ENCODE assay signal across 8 cellular contexts in the genomic region with DNA sequence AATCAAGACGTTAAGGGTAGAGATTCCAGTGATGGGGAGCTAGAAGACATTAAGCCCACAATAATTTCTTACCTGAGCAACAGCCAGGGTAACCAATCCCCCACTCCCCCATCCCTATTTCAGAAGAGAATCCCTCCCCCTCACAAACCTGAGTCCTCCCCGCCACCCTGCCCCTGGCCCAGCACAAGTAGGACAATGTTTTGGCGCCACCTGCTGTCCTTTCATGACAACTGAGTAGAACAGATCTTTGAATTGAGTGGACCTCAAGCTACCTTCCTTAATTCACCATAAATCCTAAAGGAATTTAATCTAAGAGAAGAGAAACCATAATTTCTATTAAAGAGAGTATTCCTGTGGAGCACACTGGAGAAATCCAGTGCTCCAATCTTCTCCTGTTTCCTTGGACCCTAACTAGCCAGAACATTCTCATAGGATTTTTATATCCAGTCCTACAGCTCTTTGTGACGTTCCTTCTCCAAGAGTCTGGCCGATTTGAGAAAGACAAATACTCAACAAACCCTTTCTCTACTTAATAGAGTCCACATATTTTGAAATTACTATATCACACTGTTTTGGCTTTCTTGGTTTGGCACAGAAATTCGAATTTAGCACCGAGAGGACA. TPM values are rescaled to one million over a fixed set of nuclear protein-coding genes. Genes with fewer than 3 reads are reported as not detected.
DNase-seq lines count a peak whose midpoint lies in the region; ATAC-seq and TF ChIP-seq lines count a peak whose summit lies in the region.

No MANE protein-coding gene starts in this region.

- TF ChIP-seq CTCF in LNCaP clone FGC (IDR thresholded peaks at IDR 0.05; ENCODE audit: control insufficient read depth, extremely low read depth, insufficient read depth) (peak; percentile 77), MCF 10A (IDR thresholded peaks at IDR 0.05; ENCODE audit: unreplicated experiment) (peak; percentile 74)

- no peaks in the 10 kb centered on the region for H3K27me3 Mint-ChIP-seq in MCF 10A (ENCODE audit: insufficient read depth, unreplicated experiment)

- CTCF ChIA-PET in MCF 10A (lab: Yijun Ruan, JAX), result interaction anchor here (0.6 to 9.6 kb wide), 48 partner anchors 9 to 337 kb away, joined by 3 to 112 read pairs (median 6); partner anchors contain the start of genes CFAP65, IHH and NHEJ1

- POLR2A ChIA-PET in MCF 10A (lab: Yijun Ruan, JAX), result interaction anchor here (0.7 to 1.5 kb wide), 4 partner anchors 36 to 124 kb away, joined by 3 to 6 read pairs (median 4); no protein-coding TSS in a partner anchor

- H3K27ac Mint-ChIP-seq in MCF 10A (ENCODE audit: low read depth, unreplicated experiment), result no peak overlapping the region

- peak; percentile 52 for DNase-seq in EL
- DNase-seq in LNCaP clone FGC (ENCODE audit: low read depth), result no peak
- peak; percentile 42 for DNase-seq in UCSD-AML1 (lab: John Stamatoyannopoulos, UW; ENCODE audit: unreplicated experiment)
- DNase-seq in MCF 10A (ENCODE audit: unreplicated experiment), result peak; percentile 75
- DNase-seq in iris pigment epithelial cell (ENCODE audit: low read depth), result peak; percentile 57
- DNase-seq in stimulated activated CD4-positive, alpha-beta T cell treated with anti-CD3 and anti-CD28 coated beads, Interleukin-2, amount 100 ng/mL, for 4 hours (ENCODE audit: low read depth), result peak; percentile 47

- peaks cover 15% of the 10 kb centered on the region for H3K4me1 Mint-ChIP-seq in MCF 10A (ENCODE audit: insufficient read depth, unreplicated experiment)

- no TSS peak for BruUV-seq in MCF 10A (replicated peaks; lab: Mats Ljungman, UMichigan)

- H3K36me3 Mint-ChIP-seq in MCF 10A (ENCODE audit: insufficient read depth, unreplicated experiment), result no peaks in the 10 kb centered on the region

- no peak overlapping the region for H3K4me3 Mint-ChIP-seq in MCF 10A (ENCODE audit: unreplicated experiment)

- H3K9me3 Mint-ChIP-seq in MCF 10A (ENCODE audit: unreplicated experiment), result no peaks in the 10 kb centered on the region

- no peak overlapping the region for H3K4me3 ChIP-seq in LNCaP clone FGC (ENCODE audit: low read depth, low read length)

- intact Hi-C loops in MCF 10A (cut with micrococcal nuclease), result loop anchor here (1.0 to 5.0 kb wide), 5 partner anchors 42 to 267 kb away; no protein-coding TSS in a partner anchor

- no peak for ATAC-seq in GM19023 (IDR thresholded peaks at IDR 0.05; ENCODE audit: unreplicated experiment)
- ATAC-seq in GM18873 (IDR thresholded peaks at IDR 0.05; ENCODE audit: low FRiP score, unreplicated experiment), result no peak

RNA-seq across cellular contexts. Expression of gene NHEJ1, which starts 41.1 kb away (rescaled TPM):
- 7.5 and 11.5 TPM in 2 replicates for total RNA-seq in MCF 10A (2022)

RNA-seq across cellular contexts. Expression of gene SLC23A3, which starts 50.3 kb away (rescaled TPM):
- total RNA-seq in MCF 10A (2022), result 1.7 and 2.6 TPM in 2 replicates

RNA-seq across cellular contexts. Expression of gene CNPPD1, which starts 57.2 kb away (rescaled TPM):
- 33.9 and 39.1 TPM in 2 replicates for total RNA-seq in MCF 10A (2022)

RNA-seq across cellular contexts. Expression of gene RETREG2, which starts 58.5 kb away (rescaled TPM):
- total RNA-seq in MCF 10A (2022), result 49.3 and 64.5 TPM in 2 replicates

RNA-seq across cellular contexts. Expression of gene IHH, which starts 58.8 kb away (rescaled TPM):
- not detected in 2 replicates for total RNA-seq in MCF 10A (2022)
